In the genomic region with DNA sequence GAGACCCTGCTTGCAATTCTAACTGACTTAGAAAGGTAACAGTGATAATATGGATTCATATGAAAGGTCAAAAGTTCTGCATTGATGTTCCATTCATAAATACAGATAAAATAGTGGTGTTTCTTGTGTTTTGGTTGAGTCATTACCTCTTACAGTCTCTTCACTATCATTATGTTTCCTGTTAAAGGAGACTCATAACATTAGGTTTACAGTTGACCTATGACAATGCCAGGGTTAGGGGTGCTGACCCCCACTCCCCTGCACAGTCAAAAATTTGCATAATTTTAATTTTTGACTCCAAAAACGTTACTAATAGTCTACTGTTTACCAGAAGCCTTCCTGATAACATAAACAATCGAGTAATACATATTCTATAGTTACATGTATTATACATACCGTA, we compare ENCODE assay signal across 22 cellular contexts.
"Had no signal": no experiment of that assay in that cellular context is flagged by ENCODE, and none has a peak within 500 bp of the region (broad histone marks: within the 10 kb centered on the region; RNA-seq: fewer than 3 reads in every experiment).

No MANE protein-coding gene starts in this region.

- DNase-seq: IMR-90, Kasumi-1, NCI-H1092, NCI-H1105 treated with DMSO at 0.1 percent for 48 hours, NCI-H1417 treated with DMSO at 0.1 percent for 48 hours, NCI-H146, NCI-H1694 treated with DMSO at 0.1 percent for 48 hours, NCI-H1930, NCI-H2081, NCI-H2107, NCI-H2171, NCI-H226, NCI-H446, NCI-H510A, NCI-H524 treated with DMSO at 0.1 percent for 48 hours, NCI-H69, NCI-H774, Right ventricle myocardium superior, RPMI8226, SIG-M5, SK-N-SH had no signal

- ATAC-seq: HepG2 had no signal
